In genomic region chr10:14396441-14397048, GRCh38 we compare ENCODE assay signal across 10 cellular contexts.
A peak's percentile ranks its signal among the peaks of the same experiment; 100 is the strongest.
DNase-seq lines count a peak whose midpoint lies in the region; ATAC-seq, FAIRE-seq and TF ChIP-seq lines count a peak whose summit lies in the region.
"Had no signal": no experiment of that assay in that cellular context is flagged by ENCODE, and none has a peak within 500 bp of the region (broad histone marks: within the 10 kb centered on the region; RNA-seq: fewer than 3 reads in every experiment).

No MANE protein-coding gene starts in this region.

- peak overlapping the region; percentile 92; the same call in 1 of the 2 replicates for H2AK5ac ChIP-seq in IMR-90 (ENCODE audit: low read depth, low read length)

- TF ChIP-seq RAD21 in IMR-90 (IDR thresholded peaks at IDR 0.05; ENCODE audit: low read length) (no peak; the same call in 1 of the 2 replicates), HepG2 (CRISPR knock-in tag; IDR thresholded peaks at IDR 0.05) (no peak)

- H3K4me1 ChIP-seq in IMR-90 (ENCODE audit: control insufficient read depth, insufficient read depth, low read length) = peaks cover 20% of the 10 kb centered on the region
- H3K4me1 ChIP-seq in HepG2 (ENCODE audit: insufficient read depth, low read length) = no peaks in the 10 kb centered on the region

- no peak overlapping the region for H2AK9ac ChIP-seq in IMR-90 (replicated peaks; ENCODE audit: low read depth, low read length, poor library complexity)

- intact Hi-C loops in IMR-90 (cut with micrococcal nuclease) = loop anchor here (1.0 to 10.0 kb wide), 4 partner anchors 9 to 612 kb away; no protein-coding TSS in a partner anchor
- intact Hi-C loops in HepG2 (cut with micrococcal nuclease; ENCODE audit: unreplicated experiment) = no loop called here

- H4K20me1 ChIP-seq in IMR-90 (ENCODE audit: insufficient read depth, low read length) (no peaks in the 10 kb centered on the region), HepG2 (ENCODE audit: insufficient read depth, low read length) (no peaks in the 10 kb centered on the region)

- H3K79me2 ChIP-seq in HepG2 (ENCODE audit: insufficient read depth, low read length) = no peaks in the 10 kb centered on the region

- peak; percentile 55 for ATAC-seq in IMR-90 (ENCODE audit: low read depth)
- ATAC-seq in HepG2 = 0 out of 3 replicates have a peak, but pooled peaks have one; percentile 47
- no peak for ATAC-seq in HG02973 (IDR thresholded peaks at IDR 0.05; ENCODE audit: unreplicated experiment)

- peak overlapping the region; percentile 47 for H3K27ac ChIP-seq in IMR-90 (ENCODE audit: insufficient read depth, low read length)
- H3K27ac ChIP-seq in HepG2 (ENCODE audit: extremely low read length, insufficient read depth, low read length) = no peak overlapping the region

- peak overlapping the region; percentile 83 for H4K5ac ChIP-seq in IMR-90 (ENCODE audit: low read depth, low read length)

- peak overlapping the region; percentile 98 for H2BK120ac ChIP-seq in IMR-90 (ENCODE audit: low read depth, low read length)

- H2BK20ac ChIP-seq in IMR-90 (ENCODE audit: low read depth, low read length) = peak overlapping the region; percentile 99

- H3K23ac ChIP-seq in IMR-90 (ENCODE audit: low read depth, low read length) = peak overlapping the region; percentile 80

- H3K9me3 ChIP-seq in IMR-90 (ENCODE audit: control insufficient read depth, insufficient read depth, low read length) (peaks cover 2% of the 10 kb centered on the region; the same call in 1 of the 2 replicates), HepG2 (ENCODE audit: low read length) (no peaks in the 10 kb centered on the region)

- DNase-seq in AG10803 (ENCODE audit: low read depth) (peak; percentile 75), IMR-90 (no peak), cerebellar cortex (ENCODE audit: low spot score) (peak; percentile 93), HepG2 (ENCODE audit: low spot score) (no peak), GDM1 (lab: John Stamatoyannopoulos, UW) (no peak), NCI-H1105 treated with DMSO at 0.1 percent for 48 hours (lab: John Stamatoyannopoulos, UW) (no peak)
- DNase-seq in activated T-cell treated with anti-CD3 and anti-CD28 coated beads, Interleukin-2, amount 50 U/mL, for 1 hour = no peak
- DNase-seq: activated naive CD8-positive, alpha-beta T cell treated with anti-CD3 and anti-CD28 coated beads for 36 hours; naive B cell had no signal

- peak overlapping the region; percentile 97 for H2BK5ac ChIP-seq in IMR-90 (ENCODE audit: low read depth, low read length, poor library complexity, severe bottlenecking)

- TF ChIP-seq CTCF in AG10803 (conservative IDR thresholded peaks at IDR 0.05; ENCODE audit: low read length) (peak; percentile 76), IMR-90 (conservative IDR thresholded peaks at IDR 0.05; ENCODE audit: low read depth, low read length) (peak; percentile 50), HepG2 (CRISPR knock-in tag; IDR thresholded peaks at IDR 0.05) (no peak)

- BruUV-seq in IMR-90 (replicated peaks; lab: Mats Ljungman, UMichigan) (no TSS peak), HepG2 (replicated peaks; lab: Mats Ljungman, UMichigan) (no TSS peak)

- no peak for TF ChIP-seq EP300 in HepG2 (IDR thresholded peaks at IDR 0.05; ENCODE audit: low read depth in 2 of 2, low read length in 2 of 2)
- no peak for TF ChIP-seq EP300 in HepG2 (CRISPR knock-in tag; IDR thresholded peaks at IDR 0.05; ENCODE audit: borderline replicate concordance)

- peak overlapping the region; percentile 80 for H3K56ac ChIP-seq in IMR-90 (ENCODE audit: extremely low read depth, insufficient read depth, low read length)

- no peaks in the 10 kb centered on the region for H3K79me1 ChIP-seq in IMR-90 (ENCODE audit: low read depth in 1 of 2, low read length in 2 of 2)

- in situ Hi-C loops in IMR-90 (cut with MboI; ENCODE audit: low sequenced_read_pairs) = no loop called here
- in situ Hi-C loops in HepG2 (cut with HindIII; ENCODE audit: extremely low pct_ligation_motif_present, low pct_unique_long_range_greater_than_20kb) = no loop called here

- TF ChIP-seq POLR2A in IMR-90 (IDR thresholded peaks at IDR 0.05; ENCODE audit: low read depth, low read length) = no peak
- no peak for TF ChIP-seq POLR2A in HepG2 (IDR thresholded peaks at IDR 0.05; ENCODE audit: insufficient read depth in 1 of 2, low read depth in 2 of 2, low read length in 2 of 2)

- dilution Hi-C loops in IMR-90 (cut with HindIII; ENCODE audit: low sequenced_read_pairs, unreplicated experiment) = no loop called here

- POLR2A ChIA-PET in IMR-90 (lab: Charles Lee; ENCODE audit: unreplicated experiment) = interaction anchor here (1.1 kb wide), 2 partner anchors 17 to 211 kb away, joined by 13 to 28 read pairs; no protein-coding TSS in a partner anchor
- POLR2A ChIA-PET in HepG2 (lab: Yijun Ruan, JAX) = no interaction called here

- no peak for FAIRE-seq in HepG2 (lab: Jason Lieb, UNC)

- peak overlapping the region; percentile 59; the same call in 2 of the 3 replicates for H2BK15ac ChIP-seq in IMR-90 (ENCODE audit: low read depth, low read length)

- peak overlapping the region; percentile 94 for H3K4ac ChIP-seq in IMR-90 (ENCODE audit: low read depth, low read length)

- no peaks in the 10 kb centered on the region for H3K27me3 ChIP-seq in IMR-90 (ENCODE audit: control insufficient read depth, insufficient read depth, low read length)
- H3K27me3 ChIP-seq in HepG2 (ENCODE audit: control insufficient read depth in 1 of 2, insufficient read depth in 2 of 2, low read length in 2 of 2) = no peaks in the 10 kb centered on the region; a peak in 1 of 5 replicates

- peak overlapping the region; percentile 99 for H3K18ac ChIP-seq in IMR-90 (ENCODE audit: low read depth, low read length)

- H3K36me3 ChIP-seq in IMR-90 (ENCODE audit: control insufficient read depth, insufficient read depth, low read length) (no peaks in the 10 kb centered on the region), HepG2 (replicated peaks in 1 of 2; ENCODE audit: control insufficient read depth in 1 of 2, insufficient read depth in 2 of 2, low read length in 2 of 2) (no peaks in the 10 kb centered on the region)

- H3K4me2 ChIP-seq in IMR-90 (ENCODE audit: low read depth, low read length) (no peak overlapping the region; the same call in 1 of the 2 replicates), HepG2 (ENCODE audit: low read depth, low read length) (no peak overlapping the region)

- H4K91ac ChIP-seq in IMR-90 (ENCODE audit: insufficient read depth, low read depth, low read length) = peak overlapping the region; percentile 89

- WGBS in IMR-90 (ENCODE audit: extremely low coverage in 2 of 2, insufficient read length in 1 of 2), 2 experiments = 43% methylated on average over 1 of the region's 7 CpGs; no CpG with 5 or more reads in 1 of the 2 experiments
- WGBS in HepG2 (ENCODE audit: low lambda C conversion rate) = 32% methylated on average over 7 of the region's 7 CpGs

- peak overlapping the region; percentile 12; the same call in 1 of the 2 replicates for H3K9ac ChIP-seq in IMR-90 (ENCODE audit: low read depth, low read length)
- H3K9ac ChIP-seq in HepG2 (ENCODE audit: insufficient read depth, low read depth, low read length) = no peak overlapping the region

- peak overlapping the region; percentile 92 for H3K14ac ChIP-seq in IMR-90 (replicated peaks; ENCODE audit: low read depth, low read length)

- no peak overlapping the region for H3K4me3 ChIP-seq in AG10803 (ENCODE audit: low read length)
- H3K4me3 ChIP-seq in IMR-90 (ENCODE audit: insufficient read depth, low read depth, low read length) = no peak overlapping the region
- H3K4me3 ChIP-seq in HepG2 (replicated peaks in 1 of 3; ENCODE audit: insufficient read depth in 1 of 3, low read depth in 2 of 3, low read length in 3 of 3) = no peak overlapping the region

- peaks cover 22% of the 10 kb centered on the region for H3K9me1 ChIP-seq in IMR-90 (ENCODE audit: insufficient read depth, low read length)

- H4K8ac ChIP-seq in IMR-90 (ENCODE audit: low read depth in 2 of 2, low read length in 2 of 2) = peak overlapping the region; percentile 77 to 86

- H2AFZ ChIP-seq in IMR-90 (replicated peaks; ENCODE audit: low read length, poor library complexity) = no peak overlapping the region
- H2AFZ ChIP-seq in HepG2 (ENCODE audit: low read length) = no peak overlapping the region

- CTCF ChIA-PET in IMR-90 (lab: Yijun Ruan, JAX) = interaction anchor here (0.6 to 1.4 kb wide), 8 partner anchors 14 to 90 kb away, joined by 3 to 5 read pairs (median 3); no protein-coding TSS in a partner anchor
- CTCF ChIA-PET in HepG2 (lab: Yijun Ruan, JAX; ENCODE audit: low intra/inter-chr PET ratio, low total read pairs) = no interaction called here

TF ChIP-seq in IMR-90, 13 proteins besides CTCF, POLR2A, EP300 and RAD21 (continues in another document):
- no peak for TF ChIP-seq CHD1 (IDR thresholded peaks at IDR 0.05; ENCODE audit: low read depth, low read length)
- no peak for TF ChIP-seq MXI1 (IDR thresholded peaks at IDR 0.05; ENCODE audit: borderline replicate concordance, low read depth, low read length)
- TF ChIP-seq RCOR1 (IDR thresholded peaks at IDR 0.05; ENCODE audit: insufficient replicate concordance, low read length) = no peak
- no peak for TF ChIP-seq NFE2L2 (IDR thresholded peaks at IDR 0.05; ENCODE audit: low read depth, low read length)
- no peak for TF ChIP-seq ELK1 (IDR thresholded peaks at IDR 0.05; ENCODE audit: borderline replicate concordance, low read depth, low read length)

TF ChIP-seq in HepG2, 621 proteins besides CTCF, POLR2A, EP300 and RAD21:
- TF ChIP-seq NR2C2 (CRISPR knock-in tag; IDR thresholded peaks at IDR 0.05; ENCODE audit: borderline replicate concordance) (no peak), SIX4 (CRISPR knock-in tag; IDR thresholded peaks at IDR 0.05) (no peak), ZNF382 (CRISPR knock-in tag; IDR thresholded peaks at IDR 0.05; ENCODE audit: borderline replicate concordance) (no peak), SP140L (CRISPR knock-in tag; IDR thresholded peaks at IDR 0.05; ENCODE audit: borderline replicate concordance) (no peak), ZSCAN29 (CRISPR knock-in tag; conservative IDR thresholded peaks at IDR 0.05) (no peak)

Comparison
In these comparisons a context has a peak if more than half of its experiments do, and no peak if none do; other contexts are left out.
1. DNase-seq: peak in AG10803 (single experiment) and cerebellar cortex (single experiment); none in IMR-90 (single experiment), HepG2 (single experiment), activated T-cell treated with anti-CD3 and anti-CD28 coated beads, Interleukin-2, amount 50 U/mL, for 1 hour (single experiment), GDM1 (single experiment) and NCI-H1105 treated with DMSO at 0.1 percent for 48 hours (single experiment).